28 cellular contexts compared by ENCODE assay signal in genomic region chr2:223532161-223532560, GRCh38.
"Had no signal": no experiment of that assay in that cellular context is flagged by ENCODE, and none has a peak within 500 bp of the region (broad histone marks: within the 10 kb centered on the region; RNA-seq: fewer than 3 reads in every experiment).

No MANE protein-coding gene starts in this region.

- H3K36me3 ChIP-seq: colonic mucosa, esophagus muscularis mucosa, left lung, right lobe of liver, vagina had no signal

- H3K79me2 ChIP-seq: hepatocyte had no signal

- DNase-seq: activated CD4-positive, alpha-beta T cell treated with anti-CD3 and anti-CD28 coated beads, Interleukin-2, amount 10 ng/mL, durations not matched to agents 7 days and 5 days; activated CD4-positive, CD25-positive, alpha-beta regulatory T cell treated with anti-CD3 and anti-CD28 coated beads, Interleukin-2, amount 50 U/mL, for 72 hours; activated CD8-positive, alpha-beta T cell treated with anti-CD3 and anti-CD28 coated beads for 36 hours; activated naive CD4-positive, alpha-beta T cell treated with Interleukin-2 at 50 U/mL for 16 hours; activated naive CD8-positive, alpha-beta T cell treated with anti-CD3 and anti-CD28 coated beads for 36 hours; activated T-cell treated with anti-CD3 and anti-CD28 coated beads, Interleukin-2, amount 50 U/mL, for 1 hour; amygdala; central memory CD4-positive, alpha-beta T cell; colonic mucosa; dorsolateral prefrontal cortex; foreskin melanocyte; immature natural killer cell; kidney glomerular epithelial cell; left lung; naive thymus-derived CD4-positive, alpha-beta T cell; occipital lobe; posterior cingulate gyrus; right lobe of liver; small intestine; stimulated activated CD4-positive, alpha-beta T cell treated with anti-CD3 and anti-CD28 coated beads, Interleukin-15, amount 100 ng/mL, for 24 hours; testis had no signal

- ATAC-seq: activated CD8-positive, alpha-beta T cell treated with anti-CD3 and anti-CD28 coated beads for 36 hours; activated T-helper 17 cell treated with anti-CD3 and anti-CD28 coated beads, Interleukin-2, amount 50 U/mL, for 72 hours; left lung; naive thymus-derived CD4-positive, alpha-beta T cell; right lobe of liver; stimulated activated memory B cell treated with anti-CD40 and anti-IgM and Interleukin-4, amounts not matched to agents 10 μg/mL and 1 μg/mL and 100 μg/mL, for 72 hours had no signal

- H2AFZ ChIP-seq: hepatocyte had no signal

- H3K9me3 ChIP-seq: colonic mucosa, esophagus muscularis mucosa, right lobe of liver, testis, vagina had no signal

- H3K27ac ChIP-seq: colonic mucosa, dorsolateral prefrontal cortex, esophagus muscularis mucosa, hepatocyte, left lung, right lobe of liver, testis, vagina, VCaP had no signal

- H3K4me1 ChIP-seq: colonic mucosa, left lung, right lobe of liver, testis had no signal

- H3K27me3 ChIP-seq: colonic mucosa, dorsolateral prefrontal cortex, esophagus muscularis mucosa, hepatocyte, left lung, right lobe of liver, testis, vagina had no signal

- H3K4me2 ChIP-seq: hepatocyte had no signal

- H3K4me3 ChIP-seq: colonic mucosa, dorsolateral prefrontal cortex, esophagus muscularis mucosa, hepatocyte, left lung, lung, right lobe of liver, testis, vagina had no signal
